10 cellular contexts compared by ENCODE assay signal in genomic region chr6:72689107-72689954, GRCh38.
DNase-seq lines count a peak whose midpoint lies in the region; ATAC-seq and TF ChIP-seq lines count a peak whose summit lies in the region.
"Had no signal": no experiment of that assay in that cellular context is flagged by ENCODE, and none has a peak within 500 bp of the region (broad histone marks: within the 10 kb centered on the region; RNA-seq: fewer than 3 reads in every experiment).

No MANE protein-coding gene starts in this region.

- no peak for TF ChIP-seq CTCF in esophagus squamous epithelium (IDR thresholded peaks at IDR 0.05)

- intact Hi-C loops in esophagus squamous epithelium (cut with DNase I): no loop called here

- no peaks in the 10 kb centered on the region for H3K9me3 ChIP-seq in esophagus squamous epithelium

- no peaks in the 10 kb centered on the region for H3K4me1 ChIP-seq in esophagus squamous epithelium

- no peak overlapping the region for H3K27ac ChIP-seq in esophagus squamous epithelium

- DNase-seq in hepatic stellate cell (ENCODE audit: low spot score) (peak; percentile 47), iPS-NIHi11 (ENCODE audit: low spot score) (no peak), glomerular visceral epithelial cell (ENCODE audit: extremely low spot score) (no peak), esophagus squamous epithelium (lab: John Stamatoyannopoulos, UW) (no peak), Ammon's horn (ENCODE audit: low spot score) (no peak)
- DNase-seq: activated naive CD4-positive, alpha-beta T cell treated with anti-CD3 and anti-CD28 coated beads for 36 hours; mammary epithelial cell had no signal

- H3K4me3 ChIP-seq in esophagus squamous epithelium: no peak overlapping the region

- H3K36me3 ChIP-seq in esophagus squamous epithelium: no peaks in the 10 kb centered on the region

- WGBS in esophagus squamous epithelium, 2 donors: 82% methylated on average over 7 of the region's 7 CpGs

- TF ChIP-seq POLR2A in esophagus squamous epithelium (IDR thresholded peaks at IDR 0.05): no peak

- ATAC-seq in GM18520 (IDR thresholded peaks at IDR 0.05; ENCODE audit: unreplicated experiment) (peak; percentile 83), GM21529 (IDR thresholded peaks at IDR 0.05; ENCODE audit: unreplicated experiment) (peak; percentile 89), HG03196 (IDR thresholded peaks at IDR 0.05; ENCODE audit: unreplicated experiment) (peak; percentile 90)

- no peaks in the 10 kb centered on the region for H3K27me3 ChIP-seq in esophagus squamous epithelium
